ENCODE assay signal across 1 cellular context in the genomic region with DNA sequence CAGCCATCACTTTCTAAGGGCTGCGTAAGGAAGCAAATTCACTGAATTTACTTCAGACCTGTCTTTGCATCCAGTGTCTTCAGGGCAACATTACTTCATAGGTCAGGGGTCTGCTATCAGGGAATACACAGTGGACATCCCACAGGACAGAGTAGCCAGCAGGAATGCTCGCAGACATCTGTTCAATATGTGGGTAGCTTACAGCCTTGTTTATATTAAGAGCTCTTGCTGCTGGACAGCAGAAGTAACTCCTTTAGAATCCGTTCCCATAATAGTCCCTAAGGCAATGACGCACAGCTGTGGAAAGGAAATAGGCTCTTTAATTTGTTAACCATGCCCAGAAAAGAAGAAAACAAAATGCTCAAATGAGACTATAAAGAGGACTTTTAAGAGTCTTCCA.
A peak's percentile ranks its signal among the peaks of the same experiment; 100 is the strongest.
TF ChIP-seq lines count a peak whose summit lies in the region.

No MANE protein-coding gene starts in this region.

TF ChIP-seq in SK-N-SH, 30 proteins besides CTCF, POLR2A, EP300 and RAD21 (continued from another document):
- TF ChIP-seq, protein P1, sequence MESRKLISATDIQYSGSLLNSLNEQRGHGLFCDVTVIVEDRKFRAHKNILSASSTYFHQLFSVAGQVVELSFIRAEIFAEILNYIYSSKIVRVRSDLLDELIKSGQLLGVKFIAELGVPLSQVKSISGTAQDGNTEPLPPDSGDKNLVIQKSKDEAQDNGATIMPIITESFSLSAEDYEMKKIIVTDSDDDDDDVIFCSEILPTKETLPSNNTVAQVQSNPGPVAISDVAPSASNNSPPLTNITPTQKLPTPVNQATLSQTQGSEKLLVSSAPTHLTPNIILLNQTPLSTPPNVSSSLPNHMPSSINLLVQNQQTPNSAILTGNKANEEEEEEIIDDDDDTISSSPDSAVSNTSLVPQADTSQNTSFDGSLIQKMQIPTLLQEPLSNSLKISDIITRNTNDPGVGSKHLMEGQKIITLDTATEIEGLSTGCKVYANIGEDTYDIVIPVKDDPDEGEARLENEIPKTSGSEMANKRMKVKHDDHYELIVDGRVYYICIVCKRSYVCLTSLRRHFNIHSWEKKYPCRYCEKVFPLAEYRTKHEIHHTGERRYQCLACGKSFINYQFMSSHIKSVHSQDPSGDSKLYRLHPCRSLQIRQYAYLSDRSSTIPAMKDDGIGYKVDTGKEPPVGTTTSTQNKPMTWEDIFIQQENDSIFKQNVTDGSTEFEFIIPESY (IDR thresholded peaks at IDR 0.05; ENCODE audit: borderline replicate concordance, low read depth) = no peak
- no peak for TF ChIP-seq GATA2 (CRISPR knock-in tag; IDR thresholded peaks at IDR 0.05)
- no peak for TF ChIP-seq SMC3 (IDR thresholded peaks at IDR 0.05; ENCODE audit: low read depth, low read length)
- TF ChIP-seq, protein P2, sequence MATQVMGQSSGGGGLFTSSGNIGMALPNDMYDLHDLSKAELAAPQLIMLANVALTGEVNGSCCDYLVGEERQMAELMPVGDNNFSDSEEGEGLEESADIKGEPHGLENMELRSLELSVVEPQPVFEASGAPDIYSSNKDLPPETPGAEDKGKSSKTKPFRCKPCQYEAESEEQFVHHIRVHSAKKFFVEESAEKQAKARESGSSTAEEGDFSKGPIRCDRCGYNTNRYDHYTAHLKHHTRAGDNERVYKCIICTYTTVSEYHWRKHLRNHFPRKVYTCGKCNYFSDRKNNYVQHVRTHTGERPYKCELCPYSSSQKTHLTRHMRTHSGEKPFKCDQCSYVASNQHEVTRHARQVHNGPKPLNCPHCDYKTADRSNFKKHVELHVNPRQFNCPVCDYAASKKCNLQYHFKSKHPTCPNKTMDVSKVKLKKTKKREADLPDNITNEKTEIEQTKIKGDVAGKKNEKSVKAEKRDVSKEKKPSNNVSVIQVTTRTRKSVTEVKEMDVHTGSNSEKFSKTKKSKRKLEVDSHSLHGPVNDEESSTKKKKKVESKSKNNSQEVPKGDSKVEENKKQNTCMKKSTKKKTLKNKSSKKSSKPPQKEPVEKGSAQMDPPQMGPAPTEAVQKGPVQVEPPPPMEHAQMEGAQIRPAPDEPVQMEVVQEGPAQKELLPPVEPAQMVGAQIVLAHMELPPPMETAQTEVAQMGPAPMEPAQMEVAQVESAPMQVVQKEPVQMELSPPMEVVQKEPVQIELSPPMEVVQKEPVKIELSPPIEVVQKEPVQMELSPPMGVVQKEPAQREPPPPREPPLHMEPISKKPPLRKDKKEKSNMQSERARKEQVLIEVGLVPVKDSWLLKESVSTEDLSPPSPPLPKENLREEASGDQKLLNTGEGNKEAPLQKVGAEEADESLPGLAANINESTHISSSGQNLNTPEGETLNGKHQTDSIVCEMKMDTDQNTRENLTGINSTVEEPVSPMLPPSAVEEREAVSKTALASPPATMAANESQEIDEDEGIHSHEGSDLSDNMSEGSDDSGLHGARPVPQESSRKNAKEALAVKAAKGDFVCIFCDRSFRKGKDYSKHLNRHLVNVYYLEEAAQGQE (IDR thresholded peaks at IDR 0.05; ENCODE audit: low read depth, low read length) = peak; percentile 84
- TF ChIP-seq TCF12 (IDR thresholded peaks at IDR 0.05) = 0 out of 2 replicates have a peak, but pooled peaks have one; percentile 4
- TF ChIP-seq TAF1 (IDR thresholded peaks at IDR 0.05; ENCODE audit: borderline replicate concordance, low read depth, low read length) = no peak
- no peak for TF ChIP-seq FOXJ3 (CRISPR knock-in tag; IDR thresholded peaks at IDR 0.05)
